26 cellular contexts compared by ENCODE assay signal in genomic region chr1:179966551-179966950, GRCh38.
"Had no signal": no experiment of that assay in that cellular context is flagged by ENCODE, and none has a peak within 500 bp of the region (broad histone marks: within the 10 kb centered on the region; RNA-seq: fewer than 3 reads in every experiment).

No MANE protein-coding gene starts in this region.

- H2AFZ ChIP-seq: hepatocyte had no signal

- H3K9me3 ChIP-seq: colonic mucosa, pancreas, prostate gland, testis, tibial nerve had no signal

- H3K4me3 ChIP-seq: colonic mucosa, hepatocyte, lung, pancreas, prostate gland, spleen, testis, tibial nerve had no signal

- H3K27me3 ChIP-seq: colonic mucosa, foreskin keratinocyte, hepatocyte, pancreas, spleen, testis, tibial nerve had no signal

- H3K4me2 ChIP-seq: hepatocyte had no signal

- H3K36me3 ChIP-seq: colonic mucosa, prostate gland had no signal

- H3K27ac ChIP-seq: colonic mucosa, foreskin keratinocyte, hepatocyte, pancreas, prostate gland, spleen, testis, tibial nerve had no signal

- DNase-seq: cerebellar nuclear complex; colonic mucosa; dermis blood vessel endothelial cell; endodermal cell; erythroblast; foreskin keratinocyte; head of caudate nucleus; kidney; left cardiac atrium; left ventricle myocardium superior; mesendoderm; naive B cell; occipital lobe; pancreas; spleen; stimulated activated CD4-positive, alpha-beta T cell treated with anti-CD3 and anti-CD28 coated beads, Interleukin-15, amount 100 ng/mL, for 24 hours; stimulated activated CD4-positive, alpha-beta T cell treated with anti-CD3 and anti-CD28 coated beads, Interleukin-1b, Interleukin-23, amount 100 ng/mL, for 48 hours; stimulated activated CD4-positive, alpha-beta T cell treated with anti-CD3 and anti-CD28 coated beads, Interleukin-4, amount 100 ng/mL, for 4 hours; stimulated activated naive B cell treated with anti-CD40 and anti-IgM and Interleukin-4, amounts not matched to agents 10 μg/mL and 1 μg/mL and 100 μg/mL, for 72 hours; stimulated activated naive CD8-positive, alpha-beta T cell treated with anti-CD3 and anti-CD28 coated beads, Interleukin-15, amount 100 ng/mL, for 72 hours; testis had no signal

- ATAC-seq: foreskin keratinocyte; left cardiac atrium; left ventricle myocardium superior; pancreas; sciatic nerve; stimulated activated naive B cell treated with anti-CD40 and anti-IgM and Interleukin-4, amounts not matched to agents 10 μg/mL and 1 μg/mL and 100 μg/mL, for 72 hours; stimulated activated naive CD8-positive, alpha-beta T cell treated with anti-CD3 and anti-CD28 coated beads, Interleukin-15, amount 100 ng/mL, for 72 hours had no signal

- H3K4me1 ChIP-seq: colonic mucosa, foreskin keratinocyte, prostate gland had no signal
